ENCODE assay signal across 9 cellular contexts in genomic region chr16:49754495-49755290, GRCh38.
DNase-seq lines count a peak whose midpoint lies in the region; ATAC-seq and TF ChIP-seq lines count a peak whose summit lies in the region.
"Had no signal": no experiment of that assay in that cellular context is flagged by ENCODE, and none has a peak within 500 bp of the region (broad histone marks: within the 10 kb centered on the region; RNA-seq: fewer than 3 reads in every experiment).

No MANE protein-coding gene starts in this region.

- H3K4me3 ChIP-seq in right lobe of liver: peak overlapping the region in 2 of 3 donors; percentile 8 to 15
- H3K4me3 ChIP-seq in stomach: peak overlapping the region; percentile 29 to 42 (median 38)

- in situ Hi-C loops in GM13977 (cut with MboI; ENCODE audit: low pct_unique_long_range_greater_than_20kb, low sequenced_read_pairs, unreplicated experiment): no loop called here

- TF ChIP-seq EP300 in Ishikawa (IDR thresholded peaks at IDR 0.05; ENCODE audit: borderline replicate concordance) (peak; percentile 88), stomach (IDR thresholded peaks at IDR 0.05) (no peak)

- DNase-seq in chondrocyte (ENCODE audit: low spot score) (no peak), right lobe of liver (peak in 1 of 3 donors; percentile 29), stomach (no peak), GM13977 (ENCODE audit: low spot score) (no peak), OCI-M1 (lab: John Stamatoyannopoulos, UW) (no peak), activated gamma-delta T cell treated with Interleukin-2 at 50 U/mL for 16 hours (no peak)
- DNase-seq in activated effector memory CD4-positive, alpha-beta T cell treated with anti-CD3 and anti-CD28 coated beads, Interleukin-2, amount 50 U/mL, for 16 hours: no peak
- DNase-seq: activated CD4-positive, alpha-beta T cell treated with anti-CD3 and anti-CD28 coated beads, Interleukin-2, amount 10 ng/mL, durations not matched to agents 24 days and 14 days had no signal

- 11% methylated on average over 14 of the region's 20 CpGs for WGBS in right lobe of liver (ENCODE audit: insufficient coverage, low coverage, low lambda C conversion rate, missing lambda C conversion rate)
- WGBS in stomach, 5 donors: 27 to 40% (median 31%) methylated on average over 20 of the region's 20 CpGs

- no peaks in the 10 kb centered on the region for H3K9me3 ChIP-seq in right lobe of liver
- no peaks in the 10 kb centered on the region for H3K9me3 ChIP-seq in stomach

- H3K4me1 ChIP-seq in right lobe of liver (no peaks in the 10 kb centered on the region), stomach (peaks cover 4 to 19% (median 13%) of the 10 kb centered on the region in 4 donors)

- H3K27ac Mint-ChIP-seq in chondrocyte (ENCODE audit: unreplicated experiment): no peak overlapping the region
- H3K27ac Mint-ChIP-seq: activated CD4-positive, alpha-beta T cell treated with anti-CD3 and anti-CD28 coated beads, Interleukin-2, amount 10 ng/mL, durations not matched to agents 24 days and 14 days had no signal

- TF ChIP-seq RAD21 in Ishikawa (IDR thresholded peaks at IDR 0.05; ENCODE audit: low read depth): no peak

- intact Hi-C loops in right lobe of liver (cut with DNase I) (no loop called here), stomach (cut with DNase I; ENCODE audit: low total_unique reads) (no loop called here)

- peaks cover 26% of the 10 kb centered on the region for H3K4me1 Mint-ChIP-seq in chondrocyte (ENCODE audit: low read depth)

- H3K27ac ChIP-seq in right lobe of liver: peak overlapping the region in 1 of 3 donors; percentile 24
- H3K27ac ChIP-seq in stomach: peak overlapping the region in 3 of 5 donors; percentile 56 to 68 (median 60)

- ATAC-seq in right lobe of liver: peak; percentile 72 to 84 (median 78)

- no peaks in the 10 kb centered on the region for H3K36me3 ChIP-seq in right lobe of liver
- no peaks in the 10 kb centered on the region for H3K36me3 ChIP-seq in stomach

- H3K27me3 ChIP-seq in right lobe of liver: no peaks in the 10 kb centered on the region
- H3K27me3 ChIP-seq in stomach: peaks cover 0 to 14% (median 5%) of the 10 kb centered on the region in 3 donors

- TF ChIP-seq CTCF in chondrocyte (IDR thresholded peaks at IDR 0.05) (no peak), right lobe of liver (IDR thresholded peaks at IDR 0.05) (no peak), stomach (IDR thresholded peaks at IDR 0.05) (no peak), GM13977 (IDR thresholded peaks at IDR 0.05; ENCODE audit: extremely low read depth, insufficient read depth, missing control alignments) (no peak)

- H3K4me3 Mint-ChIP-seq in chondrocyte (ENCODE audit: unreplicated experiment): peak overlapping the region; percentile 60
- H3K4me3 Mint-ChIP-seq: activated CD4-positive, alpha-beta T cell treated with anti-CD3 and anti-CD28 coated beads, Interleukin-2, amount 10 ng/mL, durations not matched to agents 24 days and 14 days had no signal

- H3K36me3 Mint-ChIP-seq in chondrocyte (ENCODE audit: low read depth): no peaks in the 10 kb centered on the region

- H3K27me3 Mint-ChIP-seq in chondrocyte (ENCODE audit: low read depth): peaks cover 3% of the 10 kb centered on the region

- no peaks in the 10 kb centered on the region for H3K9me3 Mint-ChIP-seq in chondrocyte (ENCODE audit: low read depth)
- H3K9me3 Mint-ChIP-seq: activated CD4-positive, alpha-beta T cell treated with anti-CD3 and anti-CD28 coated beads, Interleukin-2, amount 10 ng/mL, durations not matched to agents 24 days and 14 days had no signal

- TF ChIP-seq POLR2A in right lobe of liver (IDR thresholded peaks at IDR 0.05) (no peak), stomach (IDR thresholded peaks at IDR 0.05) (no peak)

TF ChIP-seq in Ishikawa, 13 proteins besides CTCF, POLR2A, EP300 and RAD21:
- no peak for TF ChIP-seq TAF1 (IDR thresholded peaks at IDR 0.05; ENCODE audit: low read depth)
- TF ChIP-seq NFIC (IDR thresholded peaks at IDR 0.05): peak; percentile 73
- TF ChIP-seq TEAD4 (IDR thresholded peaks at IDR 0.05): peak; percentile 49
- no peak for TF ChIP-seq CREB1 (IDR thresholded peaks at IDR 0.05; ENCODE audit: low read depth)
- peak; percentile 96 for TF ChIP-seq MAX (IDR thresholded peaks at IDR 0.05)
- TF ChIP-seq TCF12 (IDR thresholded peaks at IDR 0.05; ENCODE audit: low read depth): peak; percentile 90
- TF ChIP-seq REST (IDR thresholded peaks at IDR 0.05; ENCODE audit: low read depth): no peak
- peak; percentile 64 for TF ChIP-seq FOXM1 (IDR thresholded peaks at IDR 0.05; ENCODE audit: borderline replicate concordance, low read depth)
- no peak for TF ChIP-seq EGR1 (IDR thresholded peaks at IDR 0.05)
- no peak for TF ChIP-seq YY1 (IDR thresholded peaks at IDR 0.05; ENCODE audit: low read depth)
- peak; percentile 48; the same call in 1 of the 2 replicates for TF ChIP-seq ZBTB7A (IDR thresholded peaks at IDR 0.05; ENCODE audit: low read depth)
- no peak for TF ChIP-seq USF1 (IDR thresholded peaks at IDR 0.05)
- TF ChIP-seq CEBPB (IDR thresholded peaks at IDR 0.05): 0 out of 2 replicates have a peak, but pooled peaks have one; percentile 27
